ENCODE assay signal across 25 cellular contexts in the genomic region with DNA sequence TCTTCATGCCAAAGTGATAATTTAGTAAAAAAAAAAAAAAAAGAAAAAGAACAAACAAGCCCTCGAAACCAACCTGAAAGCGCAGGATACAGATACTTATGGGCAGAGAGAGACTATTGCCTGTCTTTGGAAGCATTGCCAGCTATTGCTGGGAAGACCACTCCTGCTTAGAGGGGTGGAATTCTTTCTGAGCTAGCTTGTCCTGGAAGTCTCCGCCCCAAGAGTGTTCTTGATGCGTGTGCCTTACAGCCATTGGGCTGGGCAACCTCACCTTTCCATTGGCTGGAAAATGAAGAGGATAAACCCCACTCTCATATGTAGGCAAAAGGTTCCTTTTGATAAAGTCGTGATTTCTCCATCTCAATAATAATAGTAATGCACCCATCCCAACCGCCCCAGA. TPM values are rescaled to one million over a fixed set of nuclear protein-coding genes. Genes with fewer than 3 reads are reported as not detected.
"Had no signal": no experiment of that assay in that cellular context is flagged by ENCODE, and none has a peak within 500 bp of the region (broad histone marks: within the 10 kb centered on the region; RNA-seq: fewer than 3 reads in every experiment).

No MANE protein-coding gene starts in this region.

- H3K27ac ChIP-seq: epithelial cell of prostate, left ventricle myocardium inferior, pancreas, right lobe of liver, stomach had no signal

- H3K4me1 Mint-ChIP-seq: activated B cell treated with CpG ODN at 0.5 μM for 24 hours; stimulated activated effector memory CD8-positive, alpha-beta T cell treated with anti-CD3 and anti-CD28 coated beads, Interleukin-12 subunit alpha, Interleukin-12 subunit beta, amount 100 ng/mL, for 72 hours; T-cell had no signal

- H3K4me2 ChIP-seq: smooth muscle cell had no signal

- H3K36me3 ChIP-seq: pancreas, right lobe of liver had no signal

- H3K36me3 Mint-ChIP-seq: activated CD4-positive, alpha-beta memory T cell treated with anti-CD3 and anti-CD28 coated beads for 36 hours; activated naive CD8-positive, alpha-beta T cell; naive thymus-derived CD4-positive, alpha-beta T cell; stimulated activated effector memory CD8-positive, alpha-beta T cell treated with anti-CD3 and anti-CD28 coated beads, Interleukin-12 subunit alpha, Interleukin-12 subunit beta, amount 100 ng/mL, for 72 hours; T-cell had no signal

- DNase-seq: activated B cell treated with CpG ODN at 0.5 μM for 24 hours; activated CD4-positive, alpha-beta memory T cell treated with anti-CD3 and anti-CD28 coated beads for 36 hours; activated CD4-positive, alpha-beta T cell treated with anti-CD3 and anti-CD28 coated beads for 4 hours; activated T-cell treated with anti-CD3 and anti-CD28 coated beads for 4 hours; caudate nucleus; effector memory CD8-positive, alpha-beta T cell; glutamatergic neuron; hippocampal formation; kidney; left ventricle myocardium inferior; mucosa of descending colon; naive thymus-derived CD4-positive, alpha-beta T cell; pancreas; right lobe of liver; stimulated activated CD4-positive, alpha-beta T cell treated with anti-CD3 and anti-CD28 coated beads, Interleukin-4, amount 100 ng/mL, for 24 hours; stomach; T-cell; trophoblast cell had no signal

- H3K4me3 ChIP-seq: left ventricle myocardium inferior, mucosa of descending colon, pancreas, right lobe of liver, smooth muscle cell, stomach had no signal

- H3K9me3 Mint-ChIP-seq: stimulated activated effector memory CD8-positive, alpha-beta T cell treated with anti-CD3 and anti-CD28 coated beads, Interleukin-12 subunit alpha, Interleukin-12 subunit beta, amount 100 ng/mL, for 72 hours had no signal

- H3K4me1 ChIP-seq: left ventricle myocardium inferior, pancreas, right lobe of liver, stomach had no signal

- H3K27me3 Mint-ChIP-seq: activated B cell treated with CpG ODN at 0.5 μM for 24 hours had no signal

- H3K9me3 ChIP-seq: left ventricle myocardium inferior, mucosa of descending colon, pancreas, right lobe of liver, stomach had no signal

- ATAC-seq: effector memory CD8-positive, alpha-beta T cell; mucosa of descending colon; naive thymus-derived CD4-positive, alpha-beta T cell; pancreas; right lobe of liver; stimulated activated effector memory CD8-positive, alpha-beta T cell treated with anti-CD3 and anti-CD28 coated beads, Interleukin-12 subunit alpha, Interleukin-12 subunit beta, amount 100 ng/mL, for 72 hours; T-cell had no signal

- H3K27ac Mint-ChIP-seq: activated B cell treated with CpG ODN at 0.5 μM for 24 hours; activated CD4-positive, alpha-beta memory T cell treated with anti-CD3 and anti-CD28 coated beads for 36 hours; activated naive CD8-positive, alpha-beta T cell; activated T-helper 1 cell treated with anti-CD3 and anti-CD28 coated beads, Interleukin-12 subunit alpha, Interleukin-12 subunit beta, Interleukin-2, Interleukin-4 antibody, amounts not matched to agents 30 ng/mL and 10 ng/mL and 1 ng/mL, durations not matched to agents 14 hours and 24 hours and 36 hours; effector memory CD8-positive, alpha-beta T cell; naive thymus-derived CD4-positive, alpha-beta T cell; stimulated activated effector memory CD8-positive, alpha-beta T cell treated with anti-CD3 and anti-CD28 coated beads, Interleukin-12 subunit alpha, Interleukin-12 subunit beta, amount 100 ng/mL, for 72 hours; T-cell had no signal

- H3K27me3 ChIP-seq: pancreas, right lobe of liver, stomach had no signal

- H3K4me3 Mint-ChIP-seq: activated B cell treated with CpG ODN at 0.5 μM for 24 hours; activated CD4-positive, alpha-beta memory T cell treated with anti-CD3 and anti-CD28 coated beads for 36 hours; activated naive CD8-positive, alpha-beta T cell; activated T-helper 1 cell treated with anti-CD3 and anti-CD28 coated beads, Interleukin-12 subunit alpha, Interleukin-12 subunit beta, Interleukin-2, Interleukin-4 antibody, amounts not matched to agents 30 ng/mL and 10 ng/mL and 1 ng/mL, durations not matched to agents 14 hours and 24 hours and 36 hours; effector memory CD8-positive, alpha-beta T cell; naive thymus-derived CD4-positive, alpha-beta T cell; stimulated activated effector memory CD8-positive, alpha-beta T cell treated with anti-CD3 and anti-CD28 coated beads, Interleukin-12 subunit alpha, Interleukin-12 subunit beta, amount 100 ng/mL, for 72 hours; T-cell had no signal

RNA-seq across cellular contexts. Expression of a gene that starts 19.9 kb away (rescaled TPM):
- total RNA-seq: activated B cell treated with CpG ODN at 0.5 μM for 24 hours; activated CD4-positive, alpha-beta memory T cell treated with anti-CD3 and anti-CD28 coated beads for 36 hours; activated T-helper 1 cell treated with anti-CD3 and anti-CD28 coated beads, Interleukin-12 subunit alpha, Interleukin-12 subunit beta, Interleukin-2, Interleukin-4 antibody, amounts not matched to agents 30 ng/mL and 10 ng/mL and 1 ng/mL, durations not matched to agents 14 hours and 24 hours and 36 hours; dermis microvascular lymphatic vessel endothelial cell; left ventricle myocardium inferior; naive thymus-derived CD4-positive, alpha-beta T cell; pulmonary artery endothelial cell; right lobe of liver; T-cell had no signal
- polyA plus RNA-seq: naive thymus-derived CD4-positive, alpha-beta T cell had no signal
